21 cellular contexts compared by ENCODE assay signal in the genomic region with DNA sequence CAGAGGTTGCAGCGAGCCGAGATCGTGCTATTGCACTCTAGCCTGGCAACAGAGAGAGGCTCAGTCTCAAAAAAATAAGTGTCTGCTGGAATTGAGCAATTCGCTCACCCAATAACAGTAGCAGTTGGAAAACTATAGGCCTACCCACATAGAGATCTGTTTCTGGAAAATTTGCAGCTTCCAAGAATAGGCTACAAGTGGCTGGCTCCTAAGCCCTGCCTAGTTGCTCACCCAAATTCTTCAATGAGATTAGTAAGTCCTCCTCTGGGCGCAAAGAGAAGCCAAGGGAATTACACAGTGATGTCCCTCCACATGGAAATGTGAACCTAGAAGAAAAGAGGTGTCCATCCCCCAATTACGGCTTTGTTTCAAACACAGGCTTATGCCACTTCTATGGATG.
"Had no signal": no experiment of that assay in that cellular context is flagged by ENCODE, and none has a peak within 500 bp of the region (broad histone marks: within the 10 kb centered on the region; RNA-seq: fewer than 3 reads in every experiment).

No MANE protein-coding gene starts in this region.

- H3K27ac ChIP-seq: SJCRH30 had no signal

- DNase-seq: IMR-90, Karpas-422, KG1, MG63, NCI-H1092, NCI-H1105 treated with DMSO at 0.1 percent for 48 hours, NCI-H1436, NCI-H187, NCI-H2029, NCI-H2081 treated with DMSO at 0.1 percent for 48 hours, NCI-H2171, NCI-H226, NCI-H446 treated with DMSO at 0.1 percent for 48 hours, NCI-H510A treated with DMSO at 0.1 percent for 48 hours, NCI-H526, RPMI8226, SHP77 treated with DMSO at 0.1 percent for 48 hours, SJCRH30, T-helper 1 cell had no signal

- H3K36me3 ChIP-seq: SJCRH30 had no signal

- H3K4me1 ChIP-seq: SJCRH30 had no signal

- H3K4me3 ChIP-seq: MG63, SJCRH30 had no signal

- H3K9me3 ChIP-seq: SJCRH30 had no signal

- H3K27me3 ChIP-seq: MG63, SJCRH30 had no signal

- ATAC-seq: HepG2, SK-N-SH treated with all-trans-retinoic acid at 6 μM for 48 hours had no signal
